Comparison of ENCODE assay signal across 8 cellular contexts in genomic region chr1:185157599-185158469, GRCh38. TPM values are rescaled to one million over a fixed set of nuclear protein-coding genes. Genes with fewer than 3 reads are reported as not detected.
DNase-seq lines count a peak whose midpoint lies in the region; ATAC-seq, FAIRE-seq and TF ChIP-seq lines count a peak whose summit lies in the region.

No MANE protein-coding gene starts in this region.

- H3K9me3 Mint-ChIP-seq in activated B cell treated with CpG ODN at 0.5 μM for 24 hours, result no peaks in the 10 kb centered on the region

- H3K4me3 Mint-ChIP-seq in activated B cell treated with CpG ODN at 0.5 μM for 24 hours, result peak overlapping the region; percentile 99

- H3K4me1 ChIP-seq in gastroesophageal sphincter, result peaks cover 0 to 42% (median 8%) of the 10 kb centered on the region in 3 donors

- H3K9me3 ChIP-seq in gastroesophageal sphincter, result no peaks in the 10 kb centered on the region

- H3K27ac Mint-ChIP-seq in activated B cell treated with CpG ODN at 0.5 μM for 24 hours, result peak overlapping the region; percentile 100

- no peak for TF ChIP-seq POLR2A in gastroesophageal sphincter (IDR thresholded peaks at IDR 0.05)

- H3K4me3 ChIP-seq in BJ (ENCODE audit: low read depth, low read length) (peak overlapping the region; percentile 63), gastroesophageal sphincter (peak overlapping the region; percentile 76 to 97), retinal pigment epithelial cell (ENCODE audit: low read length) (peak overlapping the region; percentile 93)

- no peak for FAIRE-seq in RCC 7860 (lab: Jason Lieb, UNC)

- intact Hi-C loops in activated B cell treated with CpG ODN at 0.5 μM for 24 hours (cut with micrococcal nuclease), result loop anchor here (1.0 to 10.0 kb wide), 11 partner anchors 12 to 1217 kb away; partner anchors contain the start of genes IVNS1ABP, NIBAN1, ODR4 and RNF2

- no peaks in the 10 kb centered on the region for H3K27me3 ChIP-seq in BJ (ENCODE audit: control insufficient read depth, insufficient read depth, low read length)
- H3K27me3 ChIP-seq in gastroesophageal sphincter, result no peaks in the 10 kb centered on the region

- DNase-seq in BJ (ENCODE audit: low read depth) (no peak), HEK293T (ENCODE audit: extremely low spot score) (peak; percentile 12), activated B cell treated with CpG ODN at 0.5 μM for 24 hours (no peak), retinal pigment epithelial cell (ENCODE audit: low read depth) (no peak), SKM-1 treated with dmso at 0.1 percent for 144 hours (lab: John Stamatoyannopoulos, UW; ENCODE audit: unreplicated experiment) (no peak), RCC 7860 (ENCODE audit: low spot score) (no peak)
- no peak for DNase-seq in stimulated activated CD4-positive, alpha-beta T cell treated with anti-CD3 and anti-CD28 coated beads, Interleukin-4, amount 100 ng/mL, for 4 hours

- no peaks in the 10 kb centered on the region for H3K27me3 Mint-ChIP-seq in activated B cell treated with CpG ODN at 0.5 μM for 24 hours

- WGBS in gastroesophageal sphincter (ENCODE audit: low coverage in 1 of 2), 2 donors, result 1% methylated on average over 17 to 20 of the region's 20 CpGs

- peaks cover 31% of the 10 kb centered on the region for H3K36me3 Mint-ChIP-seq in activated B cell treated with CpG ODN at 0.5 μM for 24 hours (ENCODE audit: low read depth)

- CTCF ChIA-PET in BJ (lab: Yijun Ruan, JAX) (interaction anchor here (1.0 to 3.7 kb wide), 3 partner anchors 11 to 352 kb away, joined by 4 to 40 read pairs (median 5); no protein-coding TSS in a partner anchor), HEK293T (lab: Yijun Ruan, JAX) (interaction anchor here (0.5 to 3.9 kb wide), 3 partner anchors 12 to 512 kb away, joined by 3 to 18 read pairs (median 4); no protein-coding TSS in a partner anchor), activated B cell treated with CpG ODN at 0.5 μM for 24 hours (lab: Charles Lee) (interaction anchor here (0.9 to 5.4 kb wide), 4 partner anchors 12 to 538 kb away, joined by 3 to 42 read pairs (median 5); no protein-coding TSS in a partner anchor)

- TF ChIP-seq EP300 in gastroesophageal sphincter (IDR thresholded peaks at IDR 0.05), result no peak

- ATAC-seq in activated B cell treated with CpG ODN at 0.5 μM for 24 hours (ENCODE audit: low read depth) (no peak), gastroesophageal sphincter (no peak)

- TF ChIP-seq CTCF in BJ (IDR thresholded peaks at IDR 0.05; ENCODE audit: insufficient read depth, low read depth, low read length) (no peak), activated B cell treated with CpG ODN at 0.5 μM for 24 hours (IDR thresholded peaks at IDR 0.05) (no peak), gastroesophageal sphincter (IDR thresholded peaks at IDR 0.05) (no peak), retinal pigment epithelial cell (conservative IDR thresholded peaks at IDR 0.05; ENCODE audit: low read depth, low read length) (no peak)

- no peaks in the 10 kb centered on the region for H3K36me3 ChIP-seq in BJ (ENCODE audit: control insufficient read depth, insufficient read depth, low read length)
- H3K36me3 ChIP-seq in gastroesophageal sphincter, result peaks cover 0 to 19% of the 10 kb centered on the region in 2 donors

- peaks cover 42% of the 10 kb centered on the region for H3K4me1 Mint-ChIP-seq in activated B cell treated with CpG ODN at 0.5 μM for 24 hours

- POLR2A ChIA-PET in BJ (lab: Charles Lee), result interaction anchor here (0.6 kb wide), 1 partner anchor 1031 kb away, joined by 16 read pairs; no protein-coding TSS in a partner anchor
- POLR2A ChIA-PET in HEK293T (lab: Yijun Ruan, JAX), result interaction anchor here (1.5 to 2.0 kb wide), 2 partner anchors 112 to 185 kb away, joined by 3 to 12 read pairs; partner anchors contain the start of gene RNF2
- POLR2A ChIA-PET in activated B cell treated with CpG ODN at 0.5 μM for 24 hours (lab: Charles Lee), result interaction anchor here (0.6 to 3.7 kb wide), 13 partner anchors 12 to 1217 kb away, joined by 3 to 40 read pairs (median 8); partner anchors contain the start of genes EDEM3, IVNS1ABP, NIBAN1 and ODR4

- peak overlapping the region; percentile 84 to 98 (median 96) for H3K27ac ChIP-seq in gastroesophageal sphincter

TF ChIP-seq in HEK293T, 16 proteins besides CTCF, POLR2A, EP300 and RAD21:
- TF ChIP-seq NFRKB (IDR thresholded peaks at IDR 0.05), result no peak
- peak; percentile 56; the same call in 1 of the 2 replicates for TF ChIP-seq CTBP1 (IDR thresholded peaks at IDR 0.05; ENCODE audit: borderline replicate concordance)
- TF ChIP-seq ARNT (IDR thresholded peaks at IDR 0.05), result no peak
- TF ChIP-seq FOXA1 (IDR thresholded peaks at IDR 0.05), result no peak
- no peak for TF ChIP-seq FOXK2 (IDR thresholded peaks at IDR 0.05)
- TF ChIP-seq PKNOX1 (IDR thresholded peaks at IDR 0.05), result peak; percentile 75

RNA-seq across cellular contexts. Expression of gene SWT1, which starts 0.9 kb away (rescaled TPM):
- 0.78 and 1.7 TPM in 2 replicates for polyA plus RNA-seq in BJ (2011; rRNA removed)
- 0.85 and 0.93 TPM in 2 replicates for polyA minus RNA-seq in BJ (2011; rRNA and poly(A)+ RNA removed)
- total RNA-seq in activated B cell treated with CpG ODN at 0.5 μM for 24 hours (4.9 and 5.5 TPM in 2 replicates), gastroesophageal sphincter (10 to 100 TPM in 1 of 4 donors, 1 to 10 TPM in 3; 3.9 to 12.0 (median 6.2) TPM)

RNA-seq across cellular contexts. Expression of gene TRMT1L, which starts 1.1 kb away (rescaled TPM):
- 13.4 and 23.4 TPM in 2 replicates for polyA plus RNA-seq in BJ (2011; rRNA removed)
- 10.0 and 16.0 TPM in 2 replicates for polyA minus RNA-seq in BJ (2011; rRNA and poly(A)+ RNA removed)
- 20.0 and 23.9 TPM in 2 replicates for total RNA-seq in activated B cell treated with CpG ODN at 0.5 μM for 24 hours
- total RNA-seq in gastroesophageal sphincter, result 10 to 100 TPM; 16.0 to 47.3 (median 21.5) TPM
